Comparison of ENCODE assay signal across 25 cellular contexts in the genomic region with DNA sequence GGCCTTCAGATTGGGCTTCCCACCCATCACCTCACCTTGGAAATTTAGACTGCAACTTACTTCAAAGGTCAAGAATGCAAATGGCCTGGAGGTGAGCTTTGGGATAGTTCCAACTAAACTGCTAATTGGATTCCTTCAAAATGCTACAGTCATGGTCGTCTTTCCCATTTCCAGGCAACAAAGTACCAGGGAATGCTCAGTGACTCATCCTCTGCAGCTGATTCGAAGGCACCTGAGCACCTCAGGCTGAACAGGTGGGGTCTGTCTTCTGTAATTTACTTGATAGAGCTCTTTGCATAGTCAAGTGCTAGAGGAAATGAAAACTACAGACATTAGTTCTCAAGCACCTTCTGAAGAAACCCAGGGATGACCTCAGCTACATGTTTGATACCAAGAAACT. TPM values are rescaled to one million over a fixed set of nuclear protein-coding genes. Genes with fewer than 3 reads are reported as not detected.
DNase-seq lines count a peak whose midpoint lies in the region; FAIRE-seq and TF ChIP-seq lines count a peak whose summit lies in the region.
"Had no signal": no experiment of that assay in that cellular context is flagged by ENCODE, and none has a peak within 500 bp of the region (broad histone marks: within the 10 kb centered on the region; RNA-seq: fewer than 3 reads in every experiment).

No MANE protein-coding gene starts in this region.

- H3K36me3 ChIP-seq in bronchial epithelial cell (ENCODE audit: control insufficient read depth, insufficient read depth, low read length) = no peaks in the 10 kb centered on the region
- H3K36me3 ChIP-seq: MG63, SJSA1 had no signal

- no peak for FAIRE-seq in bronchial epithelial cell (lab: Jason Lieb, UNC)
- FAIRE-seq: A549, H1, HTR-8/SVneo, K562 had no signal

- intact Hi-C loops in posterior vena cava (cut with DNase I) = no loop called here

- DNase-seq in ELF-1 (ENCODE audit: low read depth, low spot score) = peak; percentile 4
- peak; percentile 13 for DNase-seq in NCI-H69 (lab: John Stamatoyannopoulos, UW)
- peak; percentile 40 for DNase-seq in bronchial epithelial cell (ENCODE audit: low read depth)
- DNase-seq in islet precursor cell = peak; percentile 88
- no peak for DNase-seq in posterior vena cava (ENCODE audit: low spot score)
- no peak for DNase-seq in T-helper 2 cell
- DNase-seq in NCI-H1105 treated with DMSO at 0.1 percent for 48 hours (lab: John Stamatoyannopoulos, UW) = no peak
- DNase-seq: Caco-2; CD8-positive, alpha-beta T cell; DMS79 treated with DMSO at 0.1 percent for 48 hours; HCEC 1CT; Kasumi-1; MG63; NCI-H187; NCI-H2171 treated with DMSO at 0.1 percent for 48 hours; NCI-H345; NCI-H510A treated with DMSO at 0.1 percent for 48 hours; NCI-H774; Right ventricle myocardium superior had no signal

- H3K27me3 ChIP-seq in bronchial epithelial cell (ENCODE audit: control insufficient read depth, insufficient read depth, low read length) = no peaks in the 10 kb centered on the region
- H3K27me3 ChIP-seq: MG63, SJSA1 had no signal

- no peak overlapping the region for H3K4me3 ChIP-seq in bronchial epithelial cell (ENCODE audit: low read depth, low read length)
- H3K4me3 ChIP-seq: A549, K562, MG63, SJSA1 had no signal

- no peak for TF ChIP-seq CTCF in bronchial epithelial cell (IDR thresholded peaks at IDR 0.05; ENCODE audit: insufficient read depth, low read length, severe bottlenecking)

RNA-seq across cellular contexts. Expression of a gene that starts 20.5 kb away (rescaled TPM):
- total RNA-seq in bronchial epithelial cell (not detected in 2 replicates), posterior vena cava (not detected)
- total RNA-seq: B cell; Caco-2; CD8-positive, alpha-beta T cell; H1; K562; Right ventricle myocardium superior; SJSA1 had no signal

Comparison
In these comparisons a context has a peak if more than half of its experiments do, and no peak if none do; other contexts are left out.
1. DNase-seq: peak in ELF-1 (single experiment), NCI-H69 (single experiment), bronchial epithelial cell (single experiment) and islet precursor cell (single experiment); none in posterior vena cava (single experiment), T-helper 2 cell (0 of 5) and NCI-H1105 treated with DMSO at 0.1 percent for 48 hours (single experiment).